In the genomic region with DNA sequence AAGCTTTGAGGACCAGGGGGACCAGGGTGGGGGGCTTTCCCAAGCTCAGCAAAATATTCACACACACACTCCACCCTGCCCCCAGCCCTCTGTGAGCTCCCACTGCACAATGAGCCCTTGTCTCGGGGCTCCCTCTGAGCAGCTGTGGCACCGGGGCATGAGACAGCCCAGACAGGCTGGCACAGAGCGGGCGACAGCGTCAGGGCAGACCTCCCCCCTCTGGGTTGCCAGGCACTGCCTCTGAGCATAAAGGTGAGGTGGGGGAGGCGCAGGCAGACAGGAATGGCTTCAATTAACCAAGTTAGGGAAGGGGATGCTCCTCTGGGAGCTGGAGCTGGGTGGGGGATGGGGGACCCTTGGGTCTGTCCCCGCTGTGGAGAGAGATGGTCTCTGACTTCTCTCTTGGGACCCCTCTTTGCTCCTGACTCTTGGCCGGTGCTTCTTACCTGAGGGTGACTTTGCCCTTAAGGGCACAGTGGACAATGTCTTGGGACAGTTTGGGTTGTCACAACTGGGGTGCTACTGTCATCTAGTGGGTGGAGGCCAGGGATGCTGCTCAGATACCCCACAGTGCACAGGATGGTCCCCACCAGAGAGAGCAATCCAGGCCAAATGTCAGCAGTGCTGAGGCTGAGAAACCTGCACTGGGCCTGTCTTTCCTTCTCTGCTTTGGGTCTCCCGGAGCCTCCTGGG, we compare ENCODE assay signal across 17 cellular contexts. TPM values are rescaled to one million over a fixed set of nuclear protein-coding genes. Genes with fewer than 3 reads are reported as not detected.
DNase-seq lines count a peak whose midpoint lies in the region; ATAC-seq, FAIRE-seq and TF ChIP-seq lines count a peak whose summit lies in the region.
"Had no signal": no experiment of that assay in that cellular context is flagged by ENCODE, and none has a peak within 500 bp of the region (broad histone marks: within the 10 kb centered on the region; RNA-seq: fewer than 3 reads in every experiment).

No MANE protein-coding gene starts in this region.

- no peak overlapping the region for H3K9ac ChIP-seq in H1 (replicated peaks in 1 of 4; ENCODE audit: extremely low read depth in 1 of 4, low read depth in 3 of 4, low read length in 3 of 4)

- H4K8ac ChIP-seq in H1 (ENCODE audit: extremely low read depth, insufficient read depth, low read length), result no peak overlapping the region

- H3K4me2 ChIP-seq in H1 (ENCODE audit: insufficient read depth in 1 of 2, low read depth in 2 of 2, low read length in 2 of 2), result no peak overlapping the region

- no peak overlapping the region for H3K18ac ChIP-seq in H1 (ENCODE audit: extremely low read depth, low read length)

- H2AK5ac ChIP-seq in H1 (ENCODE audit: low read depth, low read length), result no peak overlapping the region

- H2BK15ac ChIP-seq in H1 (ENCODE audit: low read length), result no peak overlapping the region

- H4K20me1 ChIP-seq in H1 (replicated peaks in 1 of 2; ENCODE audit: control insufficient read depth in 1 of 2, insufficient read depth in 2 of 2, low read length in 2 of 2), result no peaks in the 10 kb centered on the region

- H3K4me3 ChIP-seq in left ventricle myocardium inferior (no peak overlapping the region), right cardiac atrium (ENCODE audit: low read length) (no peak overlapping the region), H1 (ENCODE audit: extremely low read depth in 1 of 4, insufficient read depth in 2 of 4, low read depth in 3 of 4, low read length in 4 of 4) (no peak overlapping the region), pancreas (no peak overlapping the region), tibial artery (no peak overlapping the region), left lung (no peak overlapping the region)
- H3K4me3 ChIP-seq: skin epidermis had no signal

- no peak overlapping the region for H2BK12ac ChIP-seq in H1 (ENCODE audit: low read depth, low read length)

- H3K14ac ChIP-seq in H1 (ENCODE audit: insufficient read length), result no peak overlapping the region

- TF ChIP-seq CTCF in left ventricle myocardium inferior (IDR thresholded peaks at IDR 0.05; ENCODE audit: borderline replicate concordance), result no peak
- no peak for TF ChIP-seq CTCF in H1 (IDR thresholded peaks at IDR 0.05; ENCODE audit: control extremely low read depth in 1 of 3, insufficient read depth in 1 of 3, low read depth in 1 of 3, low read length in 3 of 3)
- no peak for TF ChIP-seq CTCF in pancreas (IDR thresholded peaks at IDR 0.05)
- TF ChIP-seq CTCF in tibial artery (IDR thresholded peaks at IDR 0.05), result no peak
- no peak for TF ChIP-seq CTCF in left lung (IDR thresholded peaks at IDR 0.05)

- H3K79me2 ChIP-seq in H1 (ENCODE audit: control insufficient read depth in 1 of 2, insufficient read depth in 2 of 2, low read length in 2 of 2), result no peaks in the 10 kb centered on the region

- no peak for DNase-seq in left ventricle myocardium inferior
- no peak for DNase-seq in right cardiac atrium
- no peak for DNase-seq in H1 (ENCODE audit: low read depth in 1 of 2, low spot score in 2 of 2)
- no peak for DNase-seq in pancreas
- no peak for DNase-seq in tibial artery
- DNase-seq in AG08395 (ENCODE audit: low spot score), result no peak
- no peak for DNase-seq in left lung
- DNase-seq in NCI-H82 treated with DMSO at 0.1 percent for 48 hours (lab: John Stamatoyannopoulos, UW; ENCODE audit: unreplicated experiment), result no peak
- DNase-seq: activated CD8-positive, alpha-beta T cell treated with anti-CD3 and anti-CD28 coated beads, Interleukin-2, amount 10 ng/mL, durations not matched to agents 7 days and 5 days; activated T-cell treated with anti-CD3 and anti-CD28 coated beads, Interleukin-2, amount 50 U/mL, for 72 hours; CD4-positive, CD25-positive, alpha-beta regulatory T cell; IMR-90; NCI-H2081 treated with DMSO at 0.1 percent for 48 hours; NCI-H774 had no signal

- H3K9me3 ChIP-seq in left ventricle myocardium inferior (replicated peaks) (no peaks in the 10 kb centered on the region), right cardiac atrium (ENCODE audit: control insufficient read depth, low read length) (no peaks in the 10 kb centered on the region), H1 (ENCODE audit: insufficient read depth in 2 of 2, low read depth in 1 of 2, low read length in 1 of 2) (no peaks in the 10 kb centered on the region), pancreas (no peaks in the 10 kb centered on the region), tibial artery (no peaks in the 10 kb centered on the region), left lung (no peaks in the 10 kb centered on the region)

- WGBS in right cardiac atrium, result 79% methylated on average over 9 of the region's 9 CpGs
- 95% methylated on average over 9 of the region's 9 CpGs; no CpG with 5 or more reads in 1 of the 2 experiments for WGBS in H1 (ENCODE audit: extremely low coverage in 1 of 2, insufficient coverage in 1 of 2, insufficient read length in 1 of 2, insufficient replicate concordance in 2 of 2, low coverage in 1 of 2, low lambda C conversion rate in 2 of 2, missing lambda C conversion rate in 1 of 2), 2 experiments
- WGBS in pancreas, 2 donors, result 70 to 84% methylated on average over 9 of the region's 9 CpGs

- no peak for TF ChIP-seq RAD21 in H1 (IDR thresholded peaks at IDR 0.05 in 1 of 2, conservative IDR thresholded peaks at IDR 0.05 in 1 of 2; ENCODE audit: low read depth in 2 of 2, low read length in 2 of 2)

- no peak overlapping the region for H4K5ac ChIP-seq in H1 (ENCODE audit: insufficient read length, low read depth, low read length)

- CTCF ChIA-PET in H1 (lab: Charles Lee; ENCODE audit: partially characterized antibody), result interaction anchor here (0.6 to 48.8 kb wide), 10 partner anchors 10 to 107 kb away, joined by 3 to 1145 read pairs (median 4); no protein-coding TSS in a partner anchor

- H2BK20ac ChIP-seq in H1 (ENCODE audit: low read length), result 0 out of 2 replicates have a peak overlapping the region, but pooled peaks have one; percentile 48

- H3K27ac ChIP-seq in left ventricle myocardium inferior (replicated peaks), result peak overlapping the region; percentile 23
- H3K27ac ChIP-seq in right cardiac atrium (ENCODE audit: low read length), result no peak overlapping the region
- no peak overlapping the region for H3K27ac ChIP-seq in H1 (ENCODE audit: low read depth, low read length)
- H3K27ac ChIP-seq in pancreas, result no peak overlapping the region
- peak overlapping the region; percentile 10 to 99 for H3K27ac ChIP-seq in tibial artery
- H3K27ac ChIP-seq in left lung, result no peak overlapping the region

- H3K27me3 ChIP-seq in left ventricle myocardium inferior (ENCODE audit: low read depth), result no peaks in the 10 kb centered on the region
- H3K27me3 ChIP-seq in right cardiac atrium (ENCODE audit: control insufficient read depth, insufficient read depth), result no peaks in the 10 kb centered on the region
- H3K27me3 ChIP-seq in H1 (replicated peaks in 1 of 4; ENCODE audit: control insufficient read depth in 3 of 4, extremely low read depth in 1 of 4, insufficient read depth in 3 of 4, low read length in 3 of 4), result peaks cover 0 to 14% (median 12%) of the 10 kb centered on the region in 4 experiments; a peak in 6 of 7 replicates
- H3K27me3 ChIP-seq in pancreas, result no peaks in the 10 kb centered on the region
- H3K27me3 ChIP-seq in tibial artery, result no peaks in the 10 kb centered on the region
- no peaks in the 10 kb centered on the region for H3K27me3 ChIP-seq in left lung

- H3K79me1 ChIP-seq in H1 (ENCODE audit: low read depth, low read length), result no peaks in the 10 kb centered on the region

- H3K36me3 ChIP-seq in left ventricle myocardium inferior (peaks cover 31% of the 10 kb centered on the region), H1 (ENCODE audit: control insufficient read depth in 2 of 4, insufficient read depth in 4 of 4, low read length in 3 of 4) (no peaks in the 10 kb centered on the region), pancreas (peaks cover 0 to 7% (median 0%) of the 10 kb centered on the region in 3 donors), tibial artery (peaks cover 14 to 41% (median 21%) of the 10 kb centered on the region in 3 donors), left lung (peaks cover 0 to 28% of the 10 kb centered on the region in 2 donors)

- TF ChIP-seq POLR2A in H1 (IDR thresholded peaks at IDR 0.05; ENCODE audit: control extremely low read depth in 1 of 2, low read depth in 2 of 2, low read length in 2 of 2), result no peak

- H2AFZ ChIP-seq in H1 (ENCODE audit: low read length), result no peak overlapping the region

- H2BK120ac ChIP-seq in H1 (replicated peaks; ENCODE audit: low read depth, low read length), result no peak overlapping the region

- POLR2A ChIA-PET in H1 (lab: Charles Lee; ENCODE audit: partially characterized antibody), result no interaction called here

- ATAC-seq in right cardiac atrium, result no peak
- ATAC-seq in pancreas, result peak in 3 of 4 donors; percentile 13 to 37 (median 36)
- no peak for ATAC-seq in left lung
- ATAC-seq: activated CD8-positive, alpha-beta T cell treated with anti-CD3 and anti-CD28 coated beads, Interleukin-2, amount 10 ng/mL, durations not matched to agents 7 days and 5 days; activated T-cell treated with anti-CD3 and anti-CD28 coated beads, Interleukin-2, amount 50 U/mL, for 72 hours had no signal

- H3K4me1 ChIP-seq in left ventricle myocardium inferior (peaks cover 76% of the 10 kb centered on the region), right cardiac atrium (ENCODE audit: control insufficient read depth, insufficient read depth, low read length) (peaks cover 32% of the 10 kb centered on the region), H1 (replicated peaks in 1 of 4; ENCODE audit: control insufficient read depth in 3 of 4, insufficient read depth in 4 of 4, low read length in 3 of 4) (peaks cover 3 to 11% (median 7%) of the 10 kb centered on the region in 4 experiments), pancreas (peaks cover 14 to 20% (median 14%) of the 10 kb centered on the region in 3 donors), tibial artery (peaks cover 0 to 87% (median 65%) of the 10 kb centered on the region in 4 donors), left lung (peaks cover 0 to 22% of the 10 kb centered on the region in 2 donors)

- H3K23ac ChIP-seq in H1 (ENCODE audit: insufficient read length), result no peak overlapping the region

- no peak overlapping the region for H3K4ac ChIP-seq in H1 (replicated peaks; ENCODE audit: insufficient read length, low read depth, low read length)

- intact Hi-C loops in left ventricle myocardium inferior (cut with micrococcal nuclease) (no loop called here), right cardiac atrium (cut with DNase I) (no loop called here), pancreas (cut with DNase I) (no loop called here), tibial artery (cut with DNase I; ENCODE audit: low total_unique reads) (no loop called here), left lung (cut with DNase I) (no loop called here)

- H2BK5ac ChIP-seq in H1 (ENCODE audit: low read depth, low read length), result no peak overlapping the region

- H4K91ac ChIP-seq in H1 (replicated peaks; ENCODE audit: insufficient read length, low read length), result no peak overlapping the region

- no peak overlapping the region for H3K56ac ChIP-seq in H1 (replicated peaks; ENCODE audit: insufficient read length, low read depth, low read length)

- no peaks in the 10 kb centered on the region for H3K23me2 ChIP-seq in H1 (ENCODE audit: low read depth, low read length)

- FAIRE-seq in H1 (lab: Jason Lieb, UNC), result no peak
- no peak for FAIRE-seq in pancreas (lab: Jason Lieb, UNC)
- FAIRE-seq: A204.1, urothelium cell line had no signal

- TF ChIP-seq EP300 in H1 (IDR thresholded peaks at IDR 0.05; ENCODE audit: borderline replicate concordance in 1 of 2, low read depth in 2 of 2, low read length in 2 of 2), result no peak

RNA-seq across cellular contexts. Expression of a gene that starts 30.3 kb away (rescaled TPM):
- total RNA-seq in left ventricle myocardium inferior (6.3 TPM), right cardiac atrium (10 to 100 TPM in 2 of 4 donors, 1 to 10 TPM in 2; 8.0 to 11.9 (median 10.1) TPM), pancreas (1 to 10 TPM in 4 of 6 donors, under 1 TPM in 2; 0.51 to 5.5 (median 1.7) TPM), left lung (10 to 100 TPM; 15.4 to 32.9 TPM)
- polyA plus RNA-seq in right cardiac atrium (8.0 TPM), H1 (2011; rRNA removed) (0.76 and 1.0 TPM in 2 replicates), pancreas (1 to 10 TPM; 2.6 to 3.6 TPM)
- total RNA-seq in H1 (2021; fragmentation: NEBNext Ultra II Directional; extraction: Animal tissue kit (Norgen Biotek cat#: 25700)), result 0.58 and 0.65 TPM in 2 replicates
- polyA plus RNA-seq in H1 (2011; cell fraction: cytosol; rRNA removed), result 0.62 TPM
- polyA plus RNA-seq in H1 (2011; cell fraction: nucleus; rRNA removed), result 0.78 TPM
- 0.23 to 0.67 TPM (median 0.39 TPM) in 4 replicates for polyA plus RNA-seq in H1 (2012, experiment 1 of 2)
- polyA plus RNA-seq in H1 (2012, experiment 2 of 2), result 0.26 TPM
- 0.65 TPM for polyA plus RNA-seq in H1 (2013, experiment 1 of 2)
- 0.52 TPM for polyA plus RNA-seq in H1 (2013, experiment 2 of 2)
- polyA minus RNA-seq in H1 (2011; rRNA and poly(A)+ RNA removed), result 0.10 TPM in 1 of 2 replicates, not detected in the other
- polyA minus RNA-seq in H1 (2011; cell fraction: cytosol; rRNA and poly(A)+ RNA removed), result 1.2 TPM
- 0.40 TPM for polyA minus RNA-seq in H1 (2011; cell fraction: nucleus; rRNA and poly(A)+ RNA removed)

RNA-seq across cellular contexts. Expression of a gene that starts 44.2 kb away (rescaled TPM):
- total RNA-seq in left ventricle myocardium inferior (19.6 TPM), right cardiac atrium (10 to 100 TPM; 14.8 to 22.2 (median 17.5) TPM), pancreas (10 to 100 TPM; 12.7 to 29.2 (median 19.1) TPM), left lung (10 to 100 TPM; 24.2 to 46.2 TPM)
- polyA plus RNA-seq in right cardiac atrium (19.9 TPM), H1 (2011; rRNA removed) (77.4 and 118 TPM in 2 replicates), pancreas (100 to 1,000 TPM in 1 of 2 donors, 10 to 100 TPM in 1; 85.5 to 108 TPM)
- 96.6 and 99.3 TPM in 2 replicates for total RNA-seq in H1 (2021; fragmentation: NEBNext Ultra II Directional; extraction: Animal tissue kit (Norgen Biotek cat#: 25700))
- polyA plus RNA-seq in H1 (2011; cell fraction: cytosol; rRNA removed), result 94.9 TPM
- 298 TPM for polyA plus RNA-seq in H1 (2011; cell fraction: nucleus; rRNA removed)
- 66.0 to 95.2 TPM (median 84.7 TPM) in 4 replicates for polyA plus RNA-seq in H1 (2012, experiment 1 of 2)
- 75.5 TPM for polyA plus RNA-seq in H1 (2012, experiment 2 of 2)
- polyA plus RNA-seq in H1 (2013, experiment 1 of 2), result 69.1 TPM
- 65.4 TPM for polyA plus RNA-seq in H1 (2013, experiment 2 of 2)
- 38.6 and 46.1 TPM in 2 replicates for polyA minus RNA-seq in H1 (2011; rRNA and poly(A)+ RNA removed)
- polyA minus RNA-seq in H1 (2011; cell fraction: cytosol; rRNA and poly(A)+ RNA removed), result 52.8 TPM
- polyA minus RNA-seq in H1 (2011; cell fraction: nucleus; rRNA and poly(A)+ RNA removed), result 64.4 TPM

RNA-seq across cellular contexts. Expression of a gene that starts 45.7 kb away (rescaled TPM):
- total RNA-seq in left ventricle myocardium inferior (35.4 TPM), right cardiac atrium (10 to 100 TPM; 27.6 to 44.2 (median 40.2) TPM), pancreas (10 to 100 TPM in 5 of 6 donors, 1 to 10 TPM in 1; 9.8 to 25.3 (median 14.1) TPM), left lung (10 to 100 TPM; 65.1 to 92.5 TPM)
- polyA plus RNA-seq in right cardiac atrium (40.2 TPM), H1 (2011; rRNA removed) (301 and 541 TPM in 2 replicates), pancreas (10 to 100 TPM in 1 of 2 donors, 1 to 10 TPM in 1; 7.0 to 19.8 TPM)
- total RNA-seq in H1 (2021; fragmentation: NEBNext Ultra II Directional; extraction: Animal tissue kit (Norgen Biotek cat#: 25700)), result 226 and 234 TPM in 2 replicates
- 204 TPM for polyA plus RNA-seq in H1 (2011; cell fraction: cytosol; rRNA removed)
- polyA plus RNA-seq in H1 (2011; cell fraction: nucleus; rRNA removed), result 367 TPM
- 72.2 to 138 TPM (median 120 TPM) in 4 replicates for polyA plus RNA-seq in H1 (2012, experiment 1 of 2)
- polyA plus RNA-seq in H1 (2012, experiment 2 of 2), result 144 TPM
- polyA plus RNA-seq in H1 (2013, experiment 1 of 2), result 169 TPM
- polyA plus RNA-seq in H1 (2013, experiment 2 of 2), result 186 TPM
- 150 and 197 TPM in 2 replicates for polyA minus RNA-seq in H1 (2011; rRNA and poly(A)+ RNA removed)
- 187 TPM for polyA minus RNA-seq in H1 (2011; cell fraction: cytosol; rRNA and poly(A)+ RNA removed)
- 126 TPM for polyA minus RNA-seq in H1 (2011; cell fraction: nucleus; rRNA and poly(A)+ RNA removed)

Comparison
In these comparisons a context has a peak if more than half of its experiments do, and no peak if none do; other contexts are left out.
1. H3K27ac ChIP-seq: peak in left ventricle myocardium inferior (single experiment) and tibial artery (2 of 2); none in right cardiac atrium (single experiment), H1 (single experiment), pancreas (0 of 4) and left lung (0 of 2).
2. ATAC-seq: peak in pancreas (3 of 4); none in right cardiac atrium (0 of 2) and left lung (single experiment).